Comparison of ENCODE assay signal across 1 cellular context in the genomic region with DNA sequence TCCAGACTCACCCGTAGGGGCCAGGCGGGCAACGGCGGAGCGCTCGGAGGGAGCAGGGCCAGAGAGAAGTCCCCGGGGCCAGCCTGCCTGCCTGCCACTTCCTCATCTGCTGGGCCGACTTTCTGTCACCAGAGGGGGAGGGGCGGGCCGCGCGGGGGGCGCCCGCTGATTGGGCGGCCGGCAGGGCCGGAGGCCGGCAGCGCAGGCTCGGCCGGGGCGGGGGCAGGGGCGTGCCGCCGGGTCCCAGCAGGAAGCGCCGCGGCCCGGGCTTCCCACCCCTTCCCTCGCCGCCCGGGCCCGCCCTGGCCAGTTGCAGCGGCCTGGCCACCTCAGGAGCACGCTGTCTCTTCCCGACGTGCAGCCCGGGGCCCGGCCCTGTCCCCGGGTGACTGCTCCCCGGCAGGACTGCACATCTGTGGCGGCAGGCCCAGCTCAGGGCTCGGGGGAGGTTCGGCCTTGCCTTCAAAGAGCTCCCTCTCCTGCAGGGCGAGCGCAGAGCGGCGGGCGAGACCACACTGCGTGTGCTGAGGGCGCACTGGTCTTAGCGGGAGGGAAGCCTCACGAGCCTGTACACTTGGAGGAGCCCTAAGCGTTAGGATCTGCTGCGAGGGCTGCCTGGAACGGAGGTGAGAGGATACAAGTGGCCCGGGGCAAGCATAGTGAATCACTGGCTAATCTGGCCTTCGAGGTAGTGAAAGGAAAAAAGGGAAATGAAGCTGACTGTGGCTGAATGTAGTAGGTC.
TF ChIP-seq lines count a peak whose summit lies in the region.

Gene ELOVL1 (minus strand): TSS at position 108 of the 742 bp plus-strand sequence. CDS start 2,402 bp downstream, outside the sequence.

TF ChIP-seq in HepG2, 621 proteins besides CTCF, POLR2A, EP300 and RAD21 (continued from another document and continues in another):
- TF ChIP-seq ZNF142 (CRISPR knock-in tag; IDR thresholded peaks at IDR 0.05) (peak; percentile 87), POLR2AphosphoS2 (IDR thresholded peaks at IDR 0.05; ENCODE audit: low read depth, low read length) (no peak), RARG (CRISPR knock-in tag; IDR thresholded peaks at IDR 0.05; ENCODE audit: low read depth) (no peak), ZFP41 (CRISPR knock-in tag; IDR thresholded peaks at IDR 0.05; ENCODE audit: borderline replicate concordance) (no peak; the same call in 1 of the 2 replicates), RBFOX2 (IDR thresholded peaks at IDR 0.05; ENCODE audit: low read depth, low read length) (peak; percentile 95), ZNF343 (CRISPR knock-in tag; IDR thresholded peaks at IDR 0.05) (0 out of 2 replicates have a peak, but pooled peaks have one; percentile 63), ZNF574 (CRISPR knock-in tag; IDR thresholded peaks at IDR 0.05) (peak; percentile 63), MYC (CRISPR knock-in tag; IDR thresholded peaks at IDR 0.05; ENCODE audit: borderline replicate concordance) (peak; percentile 89; the same call in 1 of the 2 replicates), PHF21A (CRISPR knock-in tag; IDR thresholded peaks at IDR 0.05) (peak; percentile 65), ZNF7 (CRISPR knock-in tag; IDR thresholded peaks at IDR 0.05) (peak; percentile 54), ZNF616 (CRISPR knock-in tag; IDR thresholded peaks at IDR 0.05; ENCODE audit: low read depth) (peak; percentile 90), ETV6 (CRISPR knock-in tag; conservative IDR thresholded peaks at IDR 0.05) (peak; percentile 81; the same call in 1 of the 2 replicates), CAMTA2 (CRISPR knock-in tag; IDR thresholded peaks at IDR 0.05; ENCODE audit: borderline replicate concordance) (no peak), NONO (IDR thresholded peaks at IDR 0.05) (no peak), NONO (CRISPR knock-in tag; conservative IDR thresholded peaks at IDR 0.05) (peak; percentile 94), PHF20 (CRISPR knock-in tag; IDR thresholded peaks at IDR 0.05) (peak; percentile 65), ZNF501 (CRISPR knock-in tag; IDR thresholded peaks at IDR 0.05) (peak; percentile 54; the same call in 1 of the 2 replicates), ZNF414 (CRISPR knock-in tag; IDR thresholded peaks at IDR 0.05) (no peak), POLR2G (IDR thresholded peaks at IDR 0.05; ENCODE audit: low read depth, low read length) (peak; percentile 91), ZNF10 (CRISPR knock-in tag; IDR thresholded peaks at IDR 0.05; ENCODE audit: borderline replicate concordance, low read depth) (no peak), ZNF598 (CRISPR knock-in tag; IDR thresholded peaks at IDR 0.05; ENCODE audit: borderline replicate concordance) (peak; percentile 91), TRIM22 (IDR thresholded peaks at IDR 0.05) (no peak), ZNF784 (CRISPR knock-in tag; IDR thresholded peaks at IDR 0.05; ENCODE audit: borderline replicate concordance) (peak; percentile 93; the same call in 1 of the 2 replicates), STAG1 (CRISPR knock-in tag; IDR thresholded peaks at IDR 0.05) (peak; percentile 44; the same call in 1 of the 2 replicates), TMF1 (CRISPR knock-in tag; IDR thresholded peaks at IDR 0.05; ENCODE audit: low read depth) (peak; percentile 89), AGO1 (IDR thresholded peaks at IDR 0.05; ENCODE audit: low read depth, low read length, poor library complexity, severe bottlenecking) (peak; percentile 31), ZFY (CRISPR knock-in tag; IDR thresholded peaks at IDR 0.05) (peak; percentile 99), ZBTB49 (CRISPR knock-in tag; IDR thresholded peaks at IDR 0.05; ENCODE audit: borderline replicate concordance) (peak; percentile 46; the same call in 1 of the 2 replicates), U2AF2 (IDR thresholded peaks at IDR 0.05; ENCODE audit: low read depth, low read length) (no peak), NPAS2 (CRISPR knock-in tag; IDR thresholded peaks at IDR 0.05; ENCODE audit: borderline replicate concordance) (no peak), ZNF557 (CRISPR knock-in tag; IDR thresholded peaks at IDR 0.05) (no peak; the same call in 1 of the 2 replicates)
- TF ChIP-seq, protein P1, sequence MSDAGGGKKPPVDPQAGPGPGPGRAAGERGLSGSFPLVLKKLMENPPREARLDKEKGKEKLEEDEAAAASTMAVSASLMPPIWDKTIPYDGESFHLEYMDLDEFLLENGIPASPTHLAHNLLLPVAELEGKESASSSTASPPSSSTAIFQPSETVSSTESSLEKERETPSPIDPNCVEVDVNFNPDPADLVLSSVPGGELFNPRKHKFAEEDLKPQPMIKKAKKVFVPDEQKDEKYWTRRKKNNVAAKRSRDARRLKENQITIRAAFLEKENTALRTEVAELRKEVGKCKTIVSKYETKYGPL (CRISPR knock-in tag; IDR thresholded peaks at IDR 0.05), result 0 out of 2 replicates have a peak, but pooled peaks have one; percentile 15
- TF ChIP-seq, protein P2, sequence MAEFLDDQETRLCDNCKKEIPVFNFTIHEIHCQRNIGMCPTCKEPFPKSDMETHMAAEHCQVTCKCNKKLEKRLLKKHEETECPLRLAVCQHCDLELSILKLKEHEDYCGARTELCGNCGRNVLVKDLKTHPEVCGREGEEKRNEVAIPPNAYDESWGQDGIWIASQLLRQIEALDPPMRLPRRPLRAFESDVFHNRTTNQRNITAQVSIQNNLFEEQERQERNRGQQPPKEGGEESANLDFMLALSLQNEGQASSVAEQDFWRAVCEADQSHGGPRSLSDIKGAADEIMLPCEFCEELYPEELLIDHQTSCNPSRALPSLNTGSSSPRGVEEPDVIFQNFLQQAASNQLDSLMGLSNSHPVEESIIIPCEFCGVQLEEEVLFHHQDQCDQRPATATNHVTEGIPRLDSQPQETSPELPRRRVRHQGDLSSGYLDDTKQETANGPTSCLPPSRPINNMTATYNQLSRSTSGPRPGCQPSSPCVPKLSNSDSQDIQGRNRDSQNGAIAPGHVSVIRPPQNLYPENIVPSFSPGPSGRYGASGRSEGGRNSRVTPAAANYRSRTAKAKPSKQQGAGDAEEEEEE (CRISPR knock-in tag; IDR thresholded peaks at IDR 0.05; ENCODE audit: borderline replicate concordance), result no peak
- TF ChIP-seq, protein P3, sequence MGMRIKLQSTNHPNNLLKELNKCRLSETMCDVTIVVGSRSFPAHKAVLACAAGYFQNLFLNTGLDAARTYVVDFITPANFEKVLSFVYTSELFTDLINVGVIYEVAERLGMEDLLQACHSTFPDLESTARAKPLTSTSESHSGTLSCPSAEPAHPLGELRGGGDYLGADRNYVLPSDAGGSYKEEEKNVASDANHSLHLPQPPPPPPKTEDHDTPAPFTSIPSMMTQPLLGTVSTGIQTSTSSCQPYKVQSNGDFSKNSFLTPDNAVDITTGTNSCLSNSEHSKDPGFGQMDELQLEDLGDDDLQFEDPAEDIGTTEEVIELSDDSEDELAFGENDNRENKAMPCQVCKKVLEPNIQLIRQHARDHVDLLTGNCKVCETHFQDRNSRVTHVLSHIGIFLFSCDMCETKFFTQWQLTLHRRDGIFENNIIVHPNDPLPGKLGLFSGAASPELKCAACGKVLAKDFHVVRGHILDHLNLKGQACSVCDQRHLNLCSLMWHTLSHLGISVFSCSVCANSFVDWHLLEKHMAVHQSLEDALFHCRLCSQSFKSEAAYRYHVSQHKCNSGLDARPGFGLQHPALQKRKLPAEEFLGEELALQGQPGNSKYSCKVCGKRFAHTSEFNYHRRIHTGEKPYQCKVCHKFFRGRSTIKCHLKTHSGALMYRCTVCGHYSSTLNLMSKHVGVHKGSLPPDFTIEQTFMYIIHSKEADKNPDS (CRISPR knock-in tag; IDR thresholded peaks at IDR 0.05), result no peak
